Comparison of ENCODE assay signal across 29 cellular contexts in the genomic region with DNA sequence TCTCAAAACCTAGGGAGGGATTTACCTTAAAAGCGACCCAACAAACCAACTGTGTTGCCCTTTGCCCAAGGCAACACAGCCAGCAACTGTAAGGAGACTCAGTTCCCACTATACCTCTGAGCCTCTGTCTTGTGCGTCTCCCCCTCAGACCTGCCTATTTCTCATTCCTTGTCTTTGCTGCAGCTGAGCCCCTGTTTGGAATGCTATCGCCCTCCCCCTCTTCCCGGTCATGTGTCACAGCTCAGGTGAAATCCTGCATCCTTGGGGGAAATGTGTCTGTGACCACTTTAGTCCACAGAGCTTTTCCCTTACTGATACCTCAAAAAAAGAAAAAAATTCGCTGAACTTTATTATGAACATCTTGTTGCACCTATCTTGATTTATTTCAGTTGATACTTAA.
"Had no signal": no experiment of that assay in that cellular context is flagged by ENCODE, and none has a peak within 500 bp of the region (broad histone marks: within the 10 kb centered on the region; RNA-seq: fewer than 3 reads in every experiment).

No MANE protein-coding gene starts in this region.

- H3K4me3 Mint-ChIP-seq: activated CD4-positive, alpha-beta memory T cell treated with anti-CD3 and anti-CD28 coated beads, Interleukin-2, amount 10 ng/mL, durations not matched to agents 7 days and 5 days; activated CD4-positive, alpha-beta T cell treated with anti-CD3 and anti-CD28 coated beads, Interleukin-2, amount 10 ng/mL, durations not matched to agents 7 days and 5 days; activated T-cell treated with anti-CD3 and anti-CD28 coated beads, Interleukin-2, amount 50 U/mL, for 24 hours; stimulated activated memory B cell treated with anti-CD40 and anti-IgM and Interleukin-4, amounts not matched to agents 10 μg/mL and 1 μg/mL and 100 μg/mL, for 72 hours had no signal

- H3K27me3 ChIP-seq: brain microvascular endothelial cell, heart left ventricle, left lung, right atrium auricular region, suprapubic skin, tibial artery had no signal

- DNase-seq: activated CD4-positive, alpha-beta memory T cell treated with anti-CD3 and anti-CD28 coated beads, Interleukin-2, amount 10 ng/mL, durations not matched to agents 7 days and 5 days; activated CD4-positive, alpha-beta T cell treated with anti-CD3 and anti-CD28 coated beads for 1 hour; activated CD4-positive, alpha-beta T cell treated with anti-CD3 and anti-CD28 coated beads, Interleukin-2, amount 10 ng/mL, durations not matched to agents 7 days and 5 days; activated CD8-positive, alpha-beta memory T cell treated with anti-CD3 and anti-CD28 coated beads, Interleukin-2, amount 50 U/mL, for 48 hours; activated gamma-delta T cell treated with Interleukin-2 at 50 U/mL for 16 hours; activated naive CD4-positive, alpha-beta T cell treated with anti-CD3 and anti-CD28 coated beads, Interleukin-2, amount 50 U/mL, for 16 hours; activated T-cell treated with anti-CD3 and anti-CD28 coated beads, Interleukin-2, amount 50 U/mL, for 24 hours; amniotic stem cell; brain microvascular endothelial cell; foreskin fibroblast; heart left ventricle; hypothalamus; kidney glomerular epithelial cell; left lung; naive B cell; occipital lobe; stimulated activated CD4-positive, alpha-beta T cell treated with anti-CD3 and anti-CD28 coated beads, Interleukin-1b, Interleukin-23, amount 100 ng/mL, for 48 hours; stimulated activated CD4-positive, alpha-beta T cell treated with anti-CD3 and anti-CD28 coated beads, Interleukin-4, amount 100 ng/mL, for 4 hours; stimulated activated CD8-positive, alpha-beta memory T cell treated with anti-CD3 and anti-CD28 coated beads, Interleukin-4, amount 100 ng/mL, for 48 hours; T-helper 2 cell; tibial artery had no signal

- H3K4me2 ChIP-seq: smooth muscle cell had no signal

- H3K27ac Mint-ChIP-seq: activated CD4-positive, alpha-beta memory T cell treated with anti-CD3 and anti-CD28 coated beads, Interleukin-2, amount 10 ng/mL, durations not matched to agents 7 days and 5 days; activated CD4-positive, alpha-beta T cell treated with anti-CD3 and anti-CD28 coated beads, Interleukin-2, amount 10 ng/mL, durations not matched to agents 7 days and 5 days; activated T-cell treated with anti-CD3 and anti-CD28 coated beads, Interleukin-2, amount 50 U/mL, for 24 hours; naive B cell; stimulated activated memory B cell treated with anti-CD40 and anti-IgM and Interleukin-4, amounts not matched to agents 10 μg/mL and 1 μg/mL and 100 μg/mL, for 72 hours had no signal

- H3K27me3 Mint-ChIP-seq: activated CD4-positive, alpha-beta memory T cell treated with anti-CD3 and anti-CD28 coated beads, Interleukin-2, amount 10 ng/mL, durations not matched to agents 7 days and 5 days had no signal

- FAIRE-seq: astrocyte had no signal

- H3K9me3 ChIP-seq: heart left ventricle, left lung, right atrium auricular region, suprapubic skin, tibial artery had no signal

- H3K9me3 Mint-ChIP-seq: activated CD4-positive, alpha-beta memory T cell treated with anti-CD3 and anti-CD28 coated beads, Interleukin-2, amount 10 ng/mL, durations not matched to agents 7 days and 5 days; activated CD4-positive, alpha-beta T cell treated with anti-CD3 and anti-CD28 coated beads, Interleukin-2, amount 10 ng/mL, durations not matched to agents 7 days and 5 days; activated T-cell treated with anti-CD3 and anti-CD28 coated beads, Interleukin-2, amount 50 U/mL, for 24 hours; stimulated activated memory B cell treated with anti-CD40 and anti-IgM and Interleukin-4, amounts not matched to agents 10 μg/mL and 1 μg/mL and 100 μg/mL, for 72 hours had no signal

- H3K36me3 Mint-ChIP-seq: stimulated activated memory B cell treated with anti-CD40 and anti-IgM and Interleukin-4, amounts not matched to agents 10 μg/mL and 1 μg/mL and 100 μg/mL, for 72 hours had no signal

- H3K4me1 ChIP-seq: left lung, parathyroid adenoma, right atrium auricular region had no signal

- H3K9ac ChIP-seq: parathyroid adenoma had no signal

- H3K27ac ChIP-seq: brain microvascular endothelial cell, heart left ventricle, left lung, parathyroid adenoma, right atrium auricular region, suprapubic skin, tibial artery had no signal

- H3K79me2 ChIP-seq: parathyroid adenoma had no signal

- ATAC-seq: esophagus mucosa; heart left ventricle; left lung; stimulated activated memory B cell treated with anti-CD40 and anti-IgM and Interleukin-4, amounts not matched to agents 10 μg/mL and 1 μg/mL and 100 μg/mL, for 72 hours had no signal

- H3K4me3 ChIP-seq: heart left ventricle, left lung, lung, right atrium auricular region, smooth muscle cell, suprapubic skin, tibial artery had no signal

- H2AFZ ChIP-seq: parathyroid adenoma had no signal

- H3K36me3 ChIP-seq: brain microvascular endothelial cell, heart left ventricle, left lung, right atrium auricular region, suprapubic skin, tibial artery had no signal
